In the genomic region with DNA sequence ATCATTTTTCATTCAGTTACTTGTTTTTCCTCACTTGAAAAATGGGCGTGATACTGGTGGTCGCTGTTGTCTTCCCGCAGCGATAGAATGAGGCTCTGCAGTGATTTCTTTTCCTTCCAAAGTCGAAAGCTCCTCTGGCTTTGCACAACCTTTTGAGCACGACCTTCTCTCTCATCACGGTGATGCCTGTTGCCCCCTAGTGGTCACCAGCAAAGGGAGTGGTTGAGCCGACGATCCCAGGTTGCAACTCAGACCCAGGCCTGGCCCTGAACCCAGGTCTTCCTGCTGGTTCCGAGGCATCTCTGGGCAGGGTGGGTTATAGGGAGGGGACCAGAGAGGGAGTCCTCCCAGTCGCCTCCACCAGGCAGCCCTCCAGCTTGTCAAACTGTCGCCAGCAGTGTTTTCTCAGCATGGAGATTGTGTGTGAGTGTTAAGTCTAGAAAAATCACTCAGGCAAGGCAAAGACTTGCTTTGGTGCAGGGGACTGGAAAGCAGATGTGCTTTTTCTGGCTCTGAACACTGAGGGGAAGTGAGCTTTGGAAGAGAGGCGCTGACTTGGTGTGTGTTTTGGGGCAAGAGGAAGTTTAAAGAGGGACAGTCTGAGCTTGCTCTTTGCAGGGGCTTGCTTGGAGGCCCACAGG, we compare ENCODE assay signal across 8 cellular contexts.
DNase-seq lines count a peak whose midpoint lies in the region; ATAC-seq and TF ChIP-seq lines count a peak whose summit lies in the region.

No MANE protein-coding gene starts in this region.

- H3K4me1 Mint-ChIP-seq in activated CD8-positive, alpha-beta T cell treated with anti-CD3 and anti-CD28 coated beads, Interleukin-2, amount 10 ng/mL, durations not matched to agents 7 days and 5 days (ENCODE audit: low read depth): no peaks in the 10 kb centered on the region

- no peaks in the 10 kb centered on the region for H3K36me3 Mint-ChIP-seq in activated CD8-positive, alpha-beta T cell treated with anti-CD3 and anti-CD28 coated beads, Interleukin-2, amount 10 ng/mL, durations not matched to agents 7 days and 5 days (ENCODE audit: low read depth)

- CTCF ChIA-PET in activated CD8-positive, alpha-beta T cell treated with anti-CD3 and anti-CD28 coated beads, Interleukin-2, amount 10 ng/mL, durations not matched to agents 7 days and 5 days (lab: Charles Lee): interaction anchor here (0.6 to 2.3 kb wide), 14 partner anchors 9 to 573 kb away, joined by 3 to 20 read pairs (median 4); no protein-coding TSS in a partner anchor

- no peaks in the 10 kb centered on the region for H3K36me3 ChIP-seq in endocrine pancreas (ENCODE audit: control insufficient read depth, insufficient read depth, low read length)
- no peaks in the 10 kb centered on the region for H3K36me3 ChIP-seq in mesodermal cell (ENCODE audit: control insufficient read depth, insufficient read depth, low read length)

- H3K27ac ChIP-seq in mesodermal cell (ENCODE audit: low read depth, low read length, severe bottlenecking): no peak overlapping the region

- H3K9me3 Mint-ChIP-seq in activated CD8-positive, alpha-beta T cell treated with anti-CD3 and anti-CD28 coated beads, Interleukin-2, amount 10 ng/mL, durations not matched to agents 7 days and 5 days (ENCODE audit: insufficient read depth): no peaks in the 10 kb centered on the region

- no peaks in the 10 kb centered on the region for H3K27me3 ChIP-seq in endocrine pancreas (ENCODE audit: control insufficient read depth, insufficient read depth, low read length)

- ATAC-seq in activated CD8-positive, alpha-beta T cell treated with anti-CD3 and anti-CD28 coated beads, Interleukin-2, amount 10 ng/mL, durations not matched to agents 7 days and 5 days: peak; percentile 71

- H3K4me1 ChIP-seq in endocrine pancreas (ENCODE audit: control insufficient read depth, insufficient read depth, low read length) (no peaks in the 10 kb centered on the region), mesodermal cell (ENCODE audit: control insufficient read depth, insufficient read depth, low read length, poor library complexity, severe bottlenecking) (no peaks in the 10 kb centered on the region)

- H3K4me3 ChIP-seq in AG10803 (ENCODE audit: low read length) (peak overlapping the region; percentile 53), endocrine pancreas (ENCODE audit: control insufficient read depth, insufficient read depth, low read length) (peak overlapping the region; percentile 70), mesodermal cell (ENCODE audit: extremely low read depth, insufficient read depth, low read length, poor library complexity, severe bottlenecking) (peak overlapping the region; percentile 16)

- POLR2A ChIA-PET in activated CD8-positive, alpha-beta T cell treated with anti-CD3 and anti-CD28 coated beads, Interleukin-2, amount 10 ng/mL, durations not matched to agents 7 days and 5 days (lab: Charles Lee): no interaction called here

- TF ChIP-seq CTCF in AG10803 (conservative IDR thresholded peaks at IDR 0.05; ENCODE audit: low read length) (peak; percentile 93), GM20000 (IDR thresholded peaks at IDR 0.05; ENCODE audit: extremely low read depth, missing control alignments) (peak; percentile 84)

- 3 to 11% methylated on average over 7 to 13 of the region's 13 CpGs for WGBS in mesodermal cell (ENCODE audit: insufficient coverage in 2 of 2), 2 experiments

- DNase-seq in AG10803 (ENCODE audit: low read depth): peak; percentile 63
- peak; percentile 83 for DNase-seq in GM20000 (ENCODE audit: low spot score)
- peak; percentile 91 for DNase-seq in NCI-H510A treated with DMSO at 0.1 percent for 48 hours (lab: John Stamatoyannopoulos, UW)
- peak; percentile 66 for DNase-seq in activated CD8-positive, alpha-beta T cell treated with anti-CD3 and anti-CD28 coated beads, Interleukin-2, amount 10 ng/mL, durations not matched to agents 7 days and 5 days
- DNase-seq in stimulated activated CD8-positive, alpha-beta memory T cell treated with anti-CD3 and anti-CD28 coated beads, Interleukin-2, amount 100 ng/mL, for 48 hours (ENCODE audit: low read depth in 2 of 2): peak; percentile 20 to 21
- DNase-seq in NCI-H2107 treated with DMSO at 0.1 percent for 48 hours (lab: John Stamatoyannopoulos, UW; ENCODE audit: unreplicated experiment): no peak

- peak overlapping the region; percentile 5 for H3K9ac ChIP-seq in endocrine pancreas (ENCODE audit: control insufficient read depth, insufficient read depth, low read length)

- peaks cover 7% of the 10 kb centered on the region for H3K27me3 Mint-ChIP-seq in activated CD8-positive, alpha-beta T cell treated with anti-CD3 and anti-CD28 coated beads, Interleukin-2, amount 10 ng/mL, durations not matched to agents 7 days and 5 days (ENCODE audit: low read depth)

- H3K4me3 Mint-ChIP-seq in activated CD8-positive, alpha-beta T cell treated with anti-CD3 and anti-CD28 coated beads, Interleukin-2, amount 10 ng/mL, durations not matched to agents 7 days and 5 days: no peak overlapping the region

- H3K9me3 ChIP-seq in endocrine pancreas (ENCODE audit: control insufficient read depth, low read length): no peaks in the 10 kb centered on the region
- H3K9me3 ChIP-seq in mesodermal cell (ENCODE audit: control insufficient read depth, low read length): no peaks in the 10 kb centered on the region

- H3K27ac Mint-ChIP-seq in activated CD8-positive, alpha-beta T cell treated with anti-CD3 and anti-CD28 coated beads, Interleukin-2, amount 10 ng/mL, durations not matched to agents 7 days and 5 days: no peak overlapping the region

Comparison
In these comparisons a context has a peak if more than half of its experiments do, and no peak if none do; other contexts are left out.
1. H3K4me3 ChIP-seq: peak in every context shown above with its lines; median percentile 70 in endocrine pancreas; 53 in AG10803; 16 in mesodermal cell.